Comparison of ENCODE assay signal across 8 cellular contexts in the genomic region with DNA sequence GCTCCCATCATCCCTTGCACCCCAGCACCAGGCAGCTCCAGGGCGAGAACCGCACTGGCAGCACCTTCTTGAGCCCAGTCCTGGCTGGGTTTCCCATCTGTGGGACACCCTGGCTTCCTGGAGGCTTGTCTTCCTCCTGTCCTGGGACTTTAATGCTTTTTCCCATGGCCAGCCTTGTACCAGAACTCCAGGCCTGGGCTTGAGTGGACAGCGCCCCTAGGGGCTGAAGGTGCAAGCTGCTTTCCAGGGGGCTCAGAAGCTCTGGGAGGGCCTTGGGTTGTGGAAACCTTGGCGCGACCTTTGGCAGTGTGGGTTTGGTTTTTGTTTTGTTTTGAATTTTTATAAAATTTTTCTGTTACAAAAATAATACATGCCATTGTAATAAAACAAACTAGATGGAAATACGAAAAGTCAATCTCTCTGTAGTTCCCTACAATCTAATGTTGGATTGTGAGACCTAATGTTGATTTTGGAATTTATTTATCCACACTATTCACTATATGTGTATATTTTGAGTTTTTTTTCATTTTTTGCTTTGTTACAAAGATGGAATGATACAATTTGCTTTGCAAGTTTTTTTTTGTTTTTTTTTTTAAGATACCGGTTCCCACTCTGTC. TPM values are rescaled to one million over a fixed set of nuclear protein-coding genes. Genes with fewer than 3 reads are reported as not detected.
DNase-seq lines count a peak whose midpoint lies in the region; ATAC-seq, FAIRE-seq and TF ChIP-seq lines count a peak whose summit lies in the region.

No MANE protein-coding gene starts in this region.

- H2AFZ ChIP-seq in HepG2 (ENCODE audit: low read length): no peak overlapping the region

- POLR2A ChIA-PET in HepG2 (lab: Yijun Ruan, JAX): interaction anchor here (0.6 to 1.0 kb wide), 2 partner anchors 34 to 69 kb away, joined by 3 read pairs; a partner anchor contains a TSS

- H3K27ac ChIP-seq in HepG2 (ENCODE audit: extremely low read length, insufficient read depth, low read length): no peak overlapping the region

- TF ChIP-seq EP300 in HepG2 (IDR thresholded peaks at IDR 0.05; ENCODE audit: low read depth in 2 of 2, low read length in 2 of 2) (no peak), HepG2 (CRISPR knock-in tag; IDR thresholded peaks at IDR 0.05; ENCODE audit: borderline replicate concordance) (no peak)

- peak overlapping the region in 1 of 5 experiments; percentile 77 for H3K27ac Mint-ChIP-seq in brain
- H3K27ac Mint-ChIP-seq in stimulated activated naive CD8-positive, alpha-beta T cell treated with anti-CD3 and anti-CD28 coated beads, Interleukin-15, amount 100 ng/mL, for 72 hours: no peak overlapping the region

- TF ChIP-seq CTCF in brain (conservative IDR thresholded peaks at IDR 0.05): peak; percentile 52 to 81
- TF ChIP-seq CTCF in HepG2 (CRISPR knock-in tag; IDR thresholded peaks at IDR 0.05): peak; percentile 84

- peaks cover 5 to 20% of the 10 kb centered on the region in 2 experiments; a peak in 2 of 5 replicates for H3K27me3 ChIP-seq in HepG2 (ENCODE audit: control insufficient read depth in 1 of 2, insufficient read depth in 2 of 2, low read length in 2 of 2)

- H4K20me1 ChIP-seq in HepG2 (ENCODE audit: insufficient read depth, low read length): no peaks in the 10 kb centered on the region

- H3K4me1 ChIP-seq in HepG2 (ENCODE audit: insufficient read depth, low read length): peaks cover 16% of the 10 kb centered on the region; the same call in 1 of the 2 replicates

- no peaks in the 10 kb centered on the region for H3K36me3 ChIP-seq in HepG2 (replicated peaks in 1 of 2; ENCODE audit: control insufficient read depth in 1 of 2, insufficient read depth in 2 of 2, low read length in 2 of 2)

- TF ChIP-seq POLR2A in HepG2 (IDR thresholded peaks at IDR 0.05; ENCODE audit: insufficient read depth in 1 of 2, low read depth in 2 of 2, low read length in 2 of 2): no peak

- no peaks in the 10 kb centered on the region for H3K36me3 Mint-ChIP-seq in brain

- CTCF ChIA-PET in HepG2 (lab: Yijun Ruan, JAX; ENCODE audit: low intra/inter-chr PET ratio, low total read pairs): interaction anchor here (0.8 to 1.5 kb wide), 2 partner anchors 33 to 113 kb away, joined by 3 to 4 read pairs; no protein-coding TSS in a partner anchor

- no peaks in the 10 kb centered on the region for H3K79me2 ChIP-seq in HepG2 (ENCODE audit: insufficient read depth, low read length)

- peak; percentile 49 for DNase-seq in COLO829 (ENCODE audit: low spot score)
- peak; percentile 35 for DNase-seq in HCEC 1CT
- peak; percentile 7 for DNase-seq in SKM-1 (lab: John Stamatoyannopoulos, UW; ENCODE audit: unreplicated experiment)
- DNase-seq in HepG2 (ENCODE audit: low spot score): peak; percentile 59
- peak; percentile 44 to 49 for DNase-seq in stimulated activated naive CD8-positive, alpha-beta T cell treated with anti-CD3 and anti-CD28 coated beads, Interleukin-15, amount 100 ng/mL, for 72 hours
- DNase-seq in dedifferentiated amniotic fluid mesenchymal stem cell (ENCODE audit: extremely low spot score): no peak

- no peak overlapping the region for H3K4me3 Mint-ChIP-seq in brain
- H3K4me3 Mint-ChIP-seq in stimulated activated naive CD8-positive, alpha-beta T cell treated with anti-CD3 and anti-CD28 coated beads, Interleukin-15, amount 100 ng/mL, for 72 hours: no peak overlapping the region

- H3K9me3 ChIP-seq in HepG2 (ENCODE audit: low read length): no peaks in the 10 kb centered on the region

- WGBS in HepG2 (ENCODE audit: low lambda C conversion rate): 15% methylated on average over 7 of the region's 7 CpGs

- intact Hi-C loops in HepG2 (cut with micrococcal nuclease; ENCODE audit: unreplicated experiment): no loop called here

- no peak overlapping the region for H3K4me3 ChIP-seq in HepG2 (replicated peaks in 1 of 3; ENCODE audit: insufficient read depth in 1 of 3, low read depth in 2 of 3, low read length in 3 of 3)

- no peak overlapping the region for H3K9ac ChIP-seq in HepG2 (ENCODE audit: insufficient read depth, low read depth, low read length)

- H3K4me1 Mint-ChIP-seq in brain: no peaks in the 10 kb centered on the region
- H3K4me1 Mint-ChIP-seq in stimulated activated naive CD8-positive, alpha-beta T cell treated with anti-CD3 and anti-CD28 coated beads, Interleukin-15, amount 100 ng/mL, for 72 hours: no peaks in the 10 kb centered on the region

- BruUV-seq in HepG2 (replicated peaks; lab: Mats Ljungman, UMichigan): no TSS peak

- ATAC-seq in HepG2 (peak; percentile 96), GM19455 (IDR thresholded peaks at IDR 0.05; ENCODE audit: unreplicated experiment) (no peak)
- ATAC-seq in stimulated activated naive CD8-positive, alpha-beta T cell treated with anti-CD3 and anti-CD28 coated beads, Interleukin-15, amount 100 ng/mL, for 72 hours: peak; percentile 80

- H3K9me3 Mint-ChIP-seq in brain: peaks cover 0 to 4% (median 0%) of the 10 kb centered on the region in 5 experiments
- H3K9me3 Mint-ChIP-seq in stimulated activated naive CD8-positive, alpha-beta T cell treated with anti-CD3 and anti-CD28 coated beads, Interleukin-15, amount 100 ng/mL, for 72 hours: no peaks in the 10 kb centered on the region

- in situ Hi-C loops in HepG2 (cut with HindIII; ENCODE audit: extremely low pct_ligation_motif_present, low pct_unique_long_range_greater_than_20kb): no loop called here

- peak; percentile 76 for FAIRE-seq in HepG2 (lab: Jason Lieb, UNC)

- no peak overlapping the region for H3K4me2 ChIP-seq in HepG2 (ENCODE audit: low read depth, low read length)

- H3K27me3 Mint-ChIP-seq in brain: peaks cover 15% of the 10 kb centered on the region
- H3K27me3 Mint-ChIP-seq in stimulated activated naive CD8-positive, alpha-beta T cell treated with anti-CD3 and anti-CD28 coated beads, Interleukin-15, amount 100 ng/mL, for 72 hours: no peaks in the 10 kb centered on the region

- no peak for TF ChIP-seq RAD21 in HepG2 (CRISPR knock-in tag; IDR thresholded peaks at IDR 0.05)

TF ChIP-seq in HepG2, 621 proteins besides CTCF, POLR2A, EP300 and RAD21 (continues in another document):
- TF ChIP-seq STAG1 (CRISPR knock-in tag; IDR thresholded peaks at IDR 0.05) (peak; percentile 62), ZFX (CRISPR knock-in tag; IDR thresholded peaks at IDR 0.05; ENCODE audit: low read depth) (peak; percentile 28; the same call in 1 of the 2 replicates)
- TF ChIP-seq, protein P1, sequence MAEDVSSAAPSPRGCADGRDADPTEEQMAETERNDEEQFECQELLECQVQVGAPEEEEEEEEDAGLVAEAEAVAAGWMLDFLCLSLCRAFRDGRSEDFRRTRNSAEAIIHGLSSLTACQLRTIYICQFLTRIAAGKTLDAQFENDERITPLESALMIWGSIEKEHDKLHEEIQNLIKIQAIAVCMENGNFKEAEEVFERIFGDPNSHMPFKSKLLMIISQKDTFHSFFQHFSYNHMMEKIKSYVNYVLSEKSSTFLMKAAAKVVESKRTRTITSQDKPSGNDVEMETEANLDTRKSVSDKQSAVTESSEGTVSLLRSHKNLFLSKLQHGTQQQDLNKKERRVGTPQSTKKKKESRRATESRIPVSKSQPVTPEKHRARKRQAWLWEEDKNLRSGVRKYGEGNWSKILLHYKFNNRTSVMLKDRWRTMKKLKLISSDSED (CRISPR knock-in tag; IDR thresholded peaks at IDR 0.05): no peak
- TF ChIP-seq, protein P2, sequence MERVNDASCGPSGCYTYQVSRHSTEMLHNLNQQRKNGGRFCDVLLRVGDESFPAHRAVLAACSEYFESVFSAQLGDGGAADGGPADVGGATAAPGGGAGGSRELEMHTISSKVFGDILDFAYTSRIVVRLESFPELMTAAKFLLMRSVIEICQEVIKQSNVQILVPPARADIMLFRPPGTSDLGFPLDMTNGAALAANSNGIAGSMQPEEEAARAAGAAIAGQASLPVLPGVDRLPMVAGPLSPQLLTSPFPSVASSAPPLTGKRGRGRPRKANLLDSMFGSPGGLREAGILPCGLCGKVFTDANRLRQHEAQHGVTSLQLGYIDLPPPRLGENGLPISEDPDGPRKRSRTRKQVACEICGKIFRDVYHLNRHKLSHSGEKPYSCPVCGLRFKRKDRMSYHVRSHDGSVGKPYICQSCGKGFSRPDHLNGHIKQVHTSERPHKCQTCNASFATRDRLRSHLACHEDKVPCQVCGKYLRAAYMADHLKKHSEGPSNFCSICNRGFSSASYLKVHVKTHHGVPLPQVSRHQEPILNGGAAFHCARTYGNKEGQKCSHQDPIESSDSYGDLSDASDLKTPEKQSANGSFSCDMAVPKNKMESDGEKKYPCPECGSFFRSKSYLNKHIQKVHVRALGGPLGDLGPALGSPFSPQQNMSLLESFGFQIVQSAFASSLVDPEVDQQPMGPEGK (CRISPR knock-in tag; IDR thresholded peaks at IDR 0.05): 0 out of 2 replicates have a peak, but pooled peaks have one; percentile 20

RNA-seq across cellular contexts. Expression of a gene that starts 33.8 kb away (rescaled TPM):
- 1,972 TPM for polyA plus RNA-seq in brain (ENCODE audit: insufficient read depth, low read depth, low replicate concordance)
- total RNA-seq in HepG2 (2016; rRNA removed; fragmentation: Illumina TruSeq; extraction: Trizol): 2,010 and 2,638 TPM in 2 replicates
- 1,858 and 2,176 TPM in 2 replicates for total RNA-seq in HepG2 (2016; cell fraction: cytosol; rRNA removed; fragmentation: Illumina TruSeq; extraction: Trizol; ENCODE audit: low read depth)
- total RNA-seq in HepG2 (2016; cell fraction: insoluble cytoplasmic fraction; rRNA removed; fragmentation: Illumina TruSeq; extraction: Trizol): 2,021 and 2,756 TPM in 2 replicates
- total RNA-seq in HepG2 (2016; cell fraction: membrane; rRNA removed; fragmentation: Illumina TruSeq; extraction: Trizol): 3,644 and 4,048 TPM in 2 replicates
- total RNA-seq in HepG2 (2016; cell fraction: nucleus; rRNA removed; fragmentation: Illumina TruSeq; extraction: Trizol): 641 and 715 TPM in 2 replicates
- polyA plus RNA-seq in HepG2 (2011; rRNA removed): 1,552 and 1,682 TPM in 2 replicates
- polyA plus RNA-seq in HepG2 (2011; cell fraction: cytosol; rRNA removed): 1,274 and 1,563 TPM in 2 replicates
- 268 and 378 TPM in 2 replicates for polyA plus RNA-seq in HepG2 (2011; cell fraction: nucleus; rRNA removed)
- 3,472 and 3,503 TPM in 2 replicates for polyA plus RNA-seq in HepG2 (2012)
- 3,344 and 3,698 TPM in 2 replicates for polyA plus RNA-seq in HepG2 (2016; cell fraction: cytosol; fragmentation: Illumina TruSeq; extraction: Trizol; ENCODE audit: low read depth)
- polyA plus RNA-seq in HepG2 (2016; cell fraction: insoluble cytoplasmic fraction; fragmentation: Illumina TruSeq; extraction: Trizol; ENCODE audit: low read depth): 3,158 and 3,586 TPM in 2 replicates
- polyA plus RNA-seq in HepG2 (2016; cell fraction: membrane; fragmentation: Illumina TruSeq; extraction: Trizol; ENCODE audit: low read depth): 4,657 and 4,799 TPM in 2 replicates
- 1,462 and 1,519 TPM in 2 replicates for polyA plus RNA-seq in HepG2 (2016; cell fraction: nucleus; fragmentation: Illumina TruSeq; extraction: Trizol; ENCODE audit: insufficient read depth, low read depth)
- polyA minus RNA-seq in HepG2 (2011; rRNA and poly(A)+ RNA removed; ENCODE audit: low replicate concordance): 334 and 786 TPM in 2 replicates
- polyA minus RNA-seq in HepG2 (2011; cell fraction: cytosol; rRNA and poly(A)+ RNA removed): 353 and 418 TPM in 2 replicates
- polyA minus RNA-seq in HepG2 (2011; cell fraction: nucleus; rRNA and poly(A)+ RNA removed): 166 and 250 TPM in 2 replicates
